9 cellular contexts compared by ENCODE assay signal in the genomic region with DNA sequence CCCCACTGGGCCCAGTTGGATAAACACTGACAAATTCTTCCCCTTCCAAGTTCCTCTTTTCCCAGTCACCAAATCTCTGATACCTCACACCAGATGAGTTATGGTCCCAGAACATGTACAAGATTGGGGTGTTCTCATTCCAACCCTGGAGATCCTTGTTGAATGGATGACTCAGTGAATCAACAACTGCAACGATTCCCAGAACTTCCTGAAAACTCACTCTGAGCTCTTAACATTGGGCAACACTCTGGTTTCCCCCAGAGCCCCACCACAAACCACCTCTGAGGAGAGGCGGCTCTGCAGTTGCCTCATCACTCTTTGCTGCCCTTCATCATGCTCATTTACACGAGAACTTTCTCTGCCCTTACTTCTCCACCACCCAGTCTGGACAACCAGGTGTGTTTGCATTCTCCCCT.
DNase-seq lines count a peak whose midpoint lies in the region; ATAC-seq and TF ChIP-seq lines count a peak whose summit lies in the region.
"Had no signal": no experiment of that assay in that cellular context is flagged by ENCODE, and none has a peak within 500 bp of the region (broad histone marks: within the 10 kb centered on the region; RNA-seq: fewer than 3 reads in every experiment).

No MANE protein-coding gene starts in this region.

- peaks cover 26% of the 10 kb centered on the region for H3K4me1 ChIP-seq in GM23248 (ENCODE audit: insufficient read depth)
- peaks cover 0 to 22% (median 14%) of the 10 kb centered on the region in 4 donors for H3K4me1 ChIP-seq in sigmoid colon

- H3K9ac ChIP-seq in GM23248 = peak overlapping the region; percentile 71

- no peak for TF ChIP-seq EP300 in sigmoid colon (IDR thresholded peaks at IDR 0.05)

- intact Hi-C loops in sigmoid colon (cut with DNase I) = no loop called here

- H2AFZ ChIP-seq in GM23248 = no peak overlapping the region

- in situ Hi-C loops in GM23248 (cut with MboI) = no loop called here

- H3K4me3 ChIP-seq in GM23248 (no peak overlapping the region), epithelial cell of proximal tubule (ENCODE audit: low read depth, low read length) (no peak overlapping the region), sigmoid colon (no peak overlapping the region)

- DNase-seq in GM23248 (peak; percentile 89), OCI-M1 (lab: John Stamatoyannopoulos, UW) (peak; percentile 81), epithelial cell of proximal tubule (ENCODE audit: low read depth) (peak; percentile 82), sigmoid colon (peak; percentile 29), NCI-H510A treated with DMSO at 0.1 percent for 48 hours (lab: John Stamatoyannopoulos, UW) (no peak)
- DNase-seq: activated CD4-positive, CD25-positive, alpha-beta regulatory T cell; stimulated activated CD4-positive, alpha-beta T cell treated with anti-CD3 and anti-CD28 coated beads, Interleukin-4, amount 100 ng/mL, for 4 hours had no signal

- 33 to 36% methylated on average over 3 of the region's 3 CpGs for WGBS in GM23248 (ENCODE audit: low coverage in 1 of 2, low lambda C conversion rate in 2 of 2, missing lambda C conversion rate in 2 of 2), 2 experiments
- 42 to 58% methylated on average over 3 of the region's 3 CpGs for WGBS in sigmoid colon, 2 donors

- H3K4me2 ChIP-seq in GM23248 (ENCODE audit: unreplicated experiment) = peak overlapping the region; percentile 55

- no peaks in the 10 kb centered on the region for H4K20me1 ChIP-seq in GM23248 (ENCODE audit: insufficient read depth)

- no peaks in the 10 kb centered on the region for H3K36me3 ChIP-seq in GM23248 (ENCODE audit: low read depth)
- H3K36me3 ChIP-seq in sigmoid colon = no peaks in the 10 kb centered on the region

- no peak for ATAC-seq in HG02938 (IDR thresholded peaks at IDR 0.05; ENCODE audit: unreplicated experiment)
- ATAC-seq in GM21367 (IDR thresholded peaks at IDR 0.05; ENCODE audit: unreplicated experiment) = no peak

- H3K27ac ChIP-seq in GM23248 (peak overlapping the region; percentile 90), sigmoid colon (no peak overlapping the region)

- no peaks in the 10 kb centered on the region for H3K9me3 ChIP-seq in GM23248 (ENCODE audit: low read depth)
- no peaks in the 10 kb centered on the region for H3K9me3 ChIP-seq in sigmoid colon

- H3K27me3 ChIP-seq in GM23248 (replicated peaks; ENCODE audit: insufficient read depth) (no peaks in the 10 kb centered on the region), sigmoid colon (no peaks in the 10 kb centered on the region)

- H3K79me2 ChIP-seq in GM23248 (ENCODE audit: insufficient read depth) = no peaks in the 10 kb centered on the region

- TF ChIP-seq CTCF in epithelial cell of proximal tubule (conservative IDR thresholded peaks at IDR 0.05; ENCODE audit: low read depth, low read length) (no peak), sigmoid colon (IDR thresholded peaks at IDR 0.05) (no peak)

- H3K9me2 ChIP-seq in GM23248 (ENCODE audit: insufficient read depth) = no peaks in the 10 kb centered on the region

- no peak for TF ChIP-seq POLR2A in sigmoid colon (IDR thresholded peaks at IDR 0.05)

- H3F3A ChIP-seq in GM23248 (ENCODE audit: insufficient read depth) = peaks cover 24% of the 10 kb centered on the region
